ENCODE assay signal across 8 cellular contexts in the genomic region with DNA sequence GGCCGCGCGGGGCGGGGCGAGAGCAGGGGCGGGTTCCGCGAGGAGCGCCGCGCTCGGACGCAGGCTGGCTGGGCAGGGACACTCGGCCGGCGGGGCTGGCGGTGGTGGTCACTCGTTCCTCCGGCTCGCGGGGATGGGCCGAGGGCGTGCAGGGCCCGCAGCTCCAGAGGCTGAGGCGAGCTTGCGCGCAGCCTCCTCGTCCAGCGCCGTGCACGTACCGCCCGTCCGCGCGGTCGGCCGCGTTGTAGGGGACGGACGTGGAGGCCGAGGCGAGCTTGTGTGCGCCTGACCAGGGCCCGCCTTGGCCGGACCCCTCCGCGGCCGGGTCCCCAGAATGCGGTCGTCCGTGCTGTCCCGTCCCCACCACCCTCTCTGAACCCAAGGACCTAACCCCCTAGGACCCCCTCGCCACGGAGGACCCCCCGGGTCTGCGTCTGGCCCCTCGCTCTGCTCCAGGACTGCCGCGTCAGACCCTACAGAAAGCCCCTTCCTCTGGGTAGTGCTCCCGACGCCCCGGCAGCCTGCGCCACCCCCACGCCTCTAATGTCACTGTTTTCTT. TPM values are rescaled to one million over a fixed set of nuclear protein-coding genes. Genes with fewer than 3 reads are reported as not detected.
DNase-seq lines count a peak whose midpoint lies in the region; ATAC-seq and TF ChIP-seq lines count a peak whose summit lies in the region.

No MANE protein-coding gene starts in this region.

- CTCF ChIA-PET in naive thymus-derived CD4-positive, alpha-beta T cell (lab: Charles Lee) = interaction anchor here (1.0 kb wide), 1 partner anchor 17 kb away, joined by 3 read pairs; no protein-coding TSS in a partner anchor

- H3K4me1 ChIP-seq in colonic mucosa = no peaks in the 10 kb centered on the region
- H3K4me1 ChIP-seq in naive thymus-derived CD4-positive, alpha-beta T cell (ENCODE audit: control insufficient read depth in 2 of 2, insufficient read depth in 2 of 2, low read length in 2 of 2) = peaks cover 0 to 7% of the 10 kb centered on the region in 2 donors

- H3K36me3 Mint-ChIP-seq in naive thymus-derived CD4-positive, alpha-beta T cell = no peaks in the 10 kb centered on the region

- no peak for DNase-seq in AG09309 (ENCODE audit: low read depth)
- peak; percentile 27 for DNase-seq in colonic mucosa
- DNase-seq in naive thymus-derived CD4-positive, alpha-beta T cell = no peak
- DNase-seq in NCI-H510A treated with DMSO at 0.1 percent for 48 hours (lab: John Stamatoyannopoulos, UW) = no peak
- no peak for DNase-seq in stimulated activated CD4-positive, alpha-beta T cell treated with anti-CD3 and anti-CD28 coated beads, Interleukin-15, amount 100 ng/mL, for 24 hours
- no peak for DNase-seq in cerebellum (ENCODE audit: low spot score)

- POLR2A ChIA-PET in naive thymus-derived CD4-positive, alpha-beta T cell (lab: Charles Lee) = interaction anchor here (0.6 to 1.9 kb wide), 5 partner anchors 38 to 131 kb away, joined by 3 to 6 read pairs (median 3); partner anchors contain the start of genes MAPK1 and PPIL2

- H3K4me3 ChIP-seq in AG09309 (ENCODE audit: control insufficient read depth, low read depth, low read length) (peak overlapping the region; percentile 35), colonic mucosa (peak overlapping the region; percentile 66)
- H3K4me3 ChIP-seq in naive thymus-derived CD4-positive, alpha-beta T cell (ENCODE audit: low read length) = peak overlapping the region; percentile 51

- intact Hi-C loops in colonic mucosa (cut with DNase I) = no loop called here
- intact Hi-C loops in naive thymus-derived CD4-positive, alpha-beta T cell (cut with micrococcal nuclease) = loop anchor here (1.0 to 5.0 kb wide), 6 partner anchors 70 to 1406 kb away; partner anchors contain the start of genes MAPK1 (in 1 of the 2), PI4KA (in 1 of the 2), PPIL2 (in 1 of the 2) and RSPH14 (in 1 of the 2)

- H3K9me3 Mint-ChIP-seq in naive thymus-derived CD4-positive, alpha-beta T cell = no peaks in the 10 kb centered on the region

- no peak for TF ChIP-seq CTCF in AG09309 (IDR thresholded peaks at IDR 0.05; ENCODE audit: control insufficient read depth, insufficient read depth, low read depth, low read length, missing control alignments)
- TF ChIP-seq CTCF in colonic mucosa (IDR thresholded peaks at IDR 0.05) = no peak

- H3K9me3 ChIP-seq in colonic mucosa = no peaks in the 10 kb centered on the region
- no peaks in the 10 kb centered on the region for H3K9me3 ChIP-seq in naive thymus-derived CD4-positive, alpha-beta T cell (ENCODE audit: control insufficient read depth in 2 of 3, low read length in 3 of 3)

- ATAC-seq in HG03097 (IDR thresholded peaks at IDR 0.05; ENCODE audit: low FRiP score, unreplicated experiment) (peak; percentile 10), HG03469 (IDR thresholded peaks at IDR 0.05; ENCODE audit: unreplicated experiment) (no peak)
- no peak for ATAC-seq in naive thymus-derived CD4-positive, alpha-beta T cell

- no peak overlapping the region for H3K27ac ChIP-seq in colonic mucosa
- H3K27ac ChIP-seq in naive thymus-derived CD4-positive, alpha-beta T cell (ENCODE audit: low read depth, low read length) = peak overlapping the region; percentile 19

- H3K27ac Mint-ChIP-seq in naive thymus-derived CD4-positive, alpha-beta T cell = no peak overlapping the region

- no peaks in the 10 kb centered on the region for H3K36me3 ChIP-seq in colonic mucosa
- no peaks in the 10 kb centered on the region for H3K36me3 ChIP-seq in naive thymus-derived CD4-positive, alpha-beta T cell (ENCODE audit: control insufficient read depth in 2 of 3, insufficient read depth in 3 of 3, low read length in 3 of 3)

- H3K4me3 Mint-ChIP-seq in naive thymus-derived CD4-positive, alpha-beta T cell = peak overlapping the region; percentile 60 to 94 (median 73)

- peaks cover 0 to 25% (median 0%) of the 10 kb centered on the region in 5 donors for H3K27me3 Mint-ChIP-seq in naive thymus-derived CD4-positive, alpha-beta T cell

- peak overlapping the region in 1 of 2 donors; percentile 58 for H3K9ac ChIP-seq in colonic mucosa (ENCODE audit: low read depth in 2 of 2, low read length in 2 of 2)

- peaks cover 13 to 26% (median 15%) of the 10 kb centered on the region in 7 donors for H3K4me1 Mint-ChIP-seq in naive thymus-derived CD4-positive, alpha-beta T cell

- H3K27me3 ChIP-seq in colonic mucosa = no peaks in the 10 kb centered on the region
- no peaks in the 10 kb centered on the region for H3K27me3 ChIP-seq in naive thymus-derived CD4-positive, alpha-beta T cell (ENCODE audit: control insufficient read depth in 2 of 2, insufficient read depth in 2 of 2, low read length in 2 of 2)

RNA-seq across cellular contexts. Expression of gene YPEL1, which starts 0.6 kb away (rescaled TPM):
- total RNA-seq in colonic mucosa (1 to 10 TPM; 2.2 to 2.9 TPM), cerebellum (38.7 TPM)
- total RNA-seq in naive thymus-derived CD4-positive, alpha-beta T cell = 1 to 10 TPM; 2.5 to 9.5 (median 3.6) TPM
- 1 to 10 TPM; 1.5 TPM for polyA plus RNA-seq in naive thymus-derived CD4-positive, alpha-beta T cell
